Comparison of ENCODE assay signal across 1 cellular context in the genomic region with DNA sequence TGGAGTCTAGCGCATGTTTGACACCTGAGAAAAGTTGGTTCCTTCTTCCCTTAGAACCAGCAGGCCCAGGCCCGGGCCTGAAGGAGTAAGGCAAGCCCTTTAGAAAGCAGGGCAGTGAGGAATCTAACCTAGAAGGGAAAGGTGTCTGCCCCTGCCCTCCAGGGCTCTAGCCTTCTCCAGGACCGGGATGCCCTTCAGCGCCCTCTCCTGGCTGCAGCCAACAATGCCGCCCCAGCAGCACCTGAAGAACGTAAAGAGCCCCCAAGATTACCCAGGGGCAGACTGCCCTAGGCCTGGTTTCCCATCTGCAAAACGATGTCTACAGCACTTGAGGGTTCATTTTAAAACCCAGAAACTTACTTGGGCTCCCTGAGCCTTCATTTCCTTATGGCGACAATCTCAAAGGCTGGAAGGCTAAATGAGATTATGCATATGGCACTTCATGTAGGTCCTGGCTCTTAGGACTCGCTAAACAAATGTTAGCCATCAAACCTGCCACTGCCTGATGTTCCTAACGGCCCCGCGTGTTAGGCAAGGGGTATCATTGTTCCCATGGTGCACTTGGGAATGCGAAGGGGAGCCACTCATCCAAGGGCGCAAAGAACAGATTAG.
TF ChIP-seq lines count a peak whose summit lies in the region.

No MANE protein-coding gene starts in this region.

TF ChIP-seq in K562, 482 proteins besides CTCF, POLR2A, EP300 and RAD21 (continued from another document):
- TF ChIP-seq, protein P1, sequence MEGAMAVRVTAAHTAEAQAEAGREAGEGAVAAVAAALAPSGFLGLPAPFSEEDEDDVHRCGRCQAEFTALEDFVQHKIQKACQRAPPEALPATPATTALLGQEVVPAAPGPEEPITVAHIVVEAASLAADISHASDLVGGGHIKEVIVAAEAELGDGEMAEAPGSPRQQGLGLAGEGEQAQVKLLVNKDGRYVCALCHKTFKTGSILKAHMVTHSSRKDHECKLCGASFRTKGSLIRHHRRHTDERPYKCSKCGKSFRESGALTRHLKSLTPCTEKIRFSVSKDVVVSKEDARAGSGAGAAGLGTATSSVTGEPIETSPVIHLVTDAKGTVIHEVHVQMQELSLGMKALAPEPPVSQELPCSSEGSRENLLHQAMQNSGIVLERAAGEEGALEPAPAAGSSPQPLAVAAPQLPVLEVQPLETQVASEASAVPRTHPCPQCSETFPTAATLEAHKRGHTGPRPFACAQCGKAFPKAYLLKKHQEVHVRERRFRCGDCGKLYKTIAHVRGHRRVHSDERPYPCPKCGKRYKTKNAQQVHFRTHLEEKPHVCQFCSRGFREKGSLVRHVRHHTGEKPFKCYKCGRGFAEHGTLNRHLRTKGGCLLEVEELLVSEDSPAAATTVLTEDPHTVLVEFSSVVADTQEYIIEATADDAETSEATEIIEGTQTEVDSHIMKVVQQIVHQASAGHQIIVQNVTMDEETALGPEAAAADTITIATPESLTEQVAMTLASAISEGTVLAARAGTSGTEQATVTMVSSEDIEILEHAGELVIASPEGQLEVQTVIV (CRISPR knock-in tag; IDR thresholded peaks at IDR 0.05; ENCODE audit: borderline replicate concordance) = no peak
- TF ChIP-seq ETV6 (IDR thresholded peaks at IDR 0.05; ENCODE audit: borderline replicate concordance in 1 of 2, low read depth in 2 of 2, low read length in 1 of 2) (no peak), ETV6 (CRISPR knock-in tag; IDR thresholded peaks at IDR 0.05; ENCODE audit: borderline replicate concordance) (no peak), NRF1 (conservative IDR thresholded peaks at IDR 0.05 in 1 of 2, IDR thresholded peaks at IDR 0.05 in 1 of 2) (no peak), POLR3A (IDR thresholded peaks at IDR 0.05; ENCODE audit: borderline replicate concordance, extremely low read depth, insufficient read depth, insufficient read length) (no peak), ZNF507 (tag; conservative IDR thresholded peaks at IDR 0.05) (no peak), DDX20 (tag; IDR thresholded peaks at IDR 0.05; ENCODE audit: low read depth) (no peak), U2AF1 (optimal IDR thresholded peaks at IDR 0.05; ENCODE audit: low read depth, low read length) (no peak), EP400 (IDR thresholded peaks at IDR 0.05) (no peak), CTBP1 (IDR thresholded peaks at IDR 0.05; ENCODE audit: borderline replicate concordance) (no peak), KLF16 (IDR thresholded peaks at IDR 0.05) (peak; percentile 60)
